In the genomic region with DNA sequence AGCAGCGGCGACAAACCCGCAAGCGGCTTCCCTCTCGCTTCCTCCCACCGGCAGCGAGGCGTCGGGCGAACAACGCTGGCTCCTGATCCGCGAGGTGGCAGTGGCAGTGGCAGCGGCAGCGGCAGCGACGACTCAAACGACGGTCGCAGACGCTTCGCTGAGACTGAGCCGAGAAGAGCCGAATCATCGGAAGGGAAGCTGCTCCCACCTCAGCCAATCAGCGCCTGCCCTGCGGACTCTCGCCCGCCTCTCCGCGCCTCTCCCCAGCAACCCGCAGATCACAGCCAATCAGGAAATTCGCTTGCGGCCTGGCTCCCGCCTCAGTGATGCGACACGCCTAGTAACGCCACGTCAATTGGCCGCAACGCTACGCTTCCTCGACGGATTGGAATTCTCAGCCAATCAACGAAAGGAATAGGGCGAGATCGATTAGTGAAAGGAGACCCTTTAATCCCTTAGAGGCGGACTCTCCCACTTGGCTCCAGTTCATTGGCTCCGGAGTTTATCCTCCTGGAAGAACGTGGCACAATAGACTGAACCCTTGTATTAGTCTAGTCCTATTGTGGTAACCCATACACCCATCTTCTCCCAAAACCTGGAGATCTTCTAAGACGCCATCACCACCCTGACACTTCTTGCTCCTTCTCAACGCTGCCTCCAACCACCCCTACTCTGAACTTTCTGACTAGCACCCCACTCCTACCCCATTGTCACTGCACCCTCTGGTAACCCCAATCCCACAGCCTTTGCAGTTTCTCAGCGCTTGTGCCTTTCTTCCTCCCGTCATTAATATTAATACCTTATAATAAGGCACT, we compare ENCODE assay signal across 1 cellular context.
TF ChIP-seq lines count a peak whose summit lies in the region.

Gene VCP, minus strand, starts transcription at position 165 of the 815 bp plus-strand sequence. CDS start 272 bp downstream, outside the sequence.

TF ChIP-seq in HepG2, 621 proteins besides CTCF, POLR2A, EP300 and RAD21 (continued from another document and continues in another):
- TF ChIP-seq THAP9 (CRISPR knock-in tag; IDR thresholded peaks at IDR 0.05; ENCODE audit: borderline replicate concordance), result no peak
- TF ChIP-seq, protein P1, sequence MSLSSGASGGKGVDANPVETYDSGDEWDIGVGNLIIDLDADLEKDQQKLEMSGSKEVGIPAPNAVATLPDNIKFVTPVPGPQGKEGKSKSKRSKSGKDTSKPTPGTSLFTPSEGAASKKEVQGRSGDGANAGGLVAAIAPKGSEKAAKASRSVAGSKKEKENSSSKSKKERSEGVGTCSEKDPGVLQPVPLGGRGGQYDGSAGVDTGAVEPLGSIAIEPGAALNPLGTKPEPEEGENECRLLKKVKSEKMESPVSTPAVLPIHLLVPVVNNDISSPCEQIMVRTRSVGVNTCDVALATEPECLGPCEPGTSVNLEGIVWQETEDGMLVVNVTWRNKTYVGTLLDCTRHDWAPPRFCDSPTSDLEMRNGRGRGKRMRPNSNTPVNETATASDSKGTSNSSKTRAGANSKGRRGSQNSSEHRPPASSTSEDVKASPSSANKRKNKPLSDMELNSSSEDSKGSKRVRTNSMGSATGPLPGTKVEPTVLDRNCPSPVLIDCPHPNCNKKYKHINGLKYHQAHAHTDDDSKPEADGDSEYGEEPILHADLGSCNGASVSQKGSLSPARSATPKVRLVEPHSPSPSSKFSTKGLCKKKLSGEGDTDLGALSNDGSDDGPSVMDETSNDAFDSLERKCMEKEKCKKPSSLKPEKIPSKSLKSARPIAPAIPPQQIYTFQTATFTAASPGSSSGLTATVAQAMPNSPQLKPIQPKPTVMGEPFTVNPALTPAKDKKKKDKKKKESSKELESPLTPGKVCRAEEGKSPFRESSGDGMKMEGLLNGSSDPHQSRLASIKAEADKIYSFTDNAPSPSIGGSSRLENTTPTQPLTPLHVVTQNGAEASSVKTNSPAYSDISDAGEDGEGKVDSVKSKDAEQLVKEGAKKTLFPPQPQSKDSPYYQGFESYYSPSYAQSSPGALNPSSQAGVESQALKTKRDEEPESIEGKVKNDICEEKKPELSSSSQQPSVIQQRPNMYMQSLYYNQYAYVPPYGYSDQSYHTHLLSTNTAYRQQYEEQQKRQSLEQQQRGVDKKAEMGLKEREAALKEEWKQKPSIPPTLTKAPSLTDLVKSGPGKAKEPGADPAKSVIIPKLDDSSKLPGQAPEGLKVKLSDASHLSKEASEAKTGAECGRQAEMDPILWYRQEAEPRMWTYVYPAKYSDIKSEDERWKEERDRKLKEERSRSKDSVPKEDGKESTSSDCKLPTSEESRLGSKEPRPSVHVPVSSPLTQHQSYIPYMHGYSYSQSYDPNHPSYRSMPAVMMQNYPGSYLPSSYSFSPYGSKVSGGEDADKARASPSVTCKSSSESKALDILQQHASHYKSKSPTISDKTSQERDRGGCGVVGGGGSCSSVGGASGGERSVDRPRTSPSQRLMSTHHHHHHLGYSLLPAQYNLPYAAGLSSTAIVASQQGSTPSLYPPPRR (CRISPR knock-in tag; IDR thresholded peaks at IDR 0.05; ENCODE audit: borderline replicate concordance), result no peak
- TF ChIP-seq SAFB2 (CRISPR knock-in tag; IDR thresholded peaks at IDR 0.05; ENCODE audit: borderline replicate concordance, low read depth), result no peak
- no peak for TF ChIP-seq ZNF746 (CRISPR knock-in tag; IDR thresholded peaks at IDR 0.05)
- no peak for TF ChIP-seq REPIN1 (CRISPR knock-in tag; IDR thresholded peaks at IDR 0.05; ENCODE audit: borderline replicate concordance, low read depth)
- TF ChIP-seq THAP11 (CRISPR knock-in tag; IDR thresholded peaks at IDR 0.05), result peak; percentile 76
- peak; percentile 96 for TF ChIP-seq CREB1 (IDR thresholded peaks at IDR 0.05)
- peak; percentile 96 for TF ChIP-seq CREB1 (CRISPR knock-in tag; IDR thresholded peaks at IDR 0.05)
- no peak; the same call in 1 of the 2 replicates for TF ChIP-seq ZC3H4 (CRISPR knock-in tag; IDR thresholded peaks at IDR 0.05; ENCODE audit: borderline replicate concordance)
- no peak for TF ChIP-seq SMYD3 (CRISPR knock-in tag; IDR thresholded peaks at IDR 0.05)
- no peak for TF ChIP-seq SOX6 (IDR thresholded peaks at IDR 0.05)
- TF ChIP-seq SOX6 (CRISPR knock-in tag; IDR thresholded peaks at IDR 0.05), result peak; percentile 46; the same call in 1 of the 2 replicates
- no peak for TF ChIP-seq ZNF512 (CRISPR knock-in tag; IDR thresholded peaks at IDR 0.05)
- no peak for TF ChIP-seq CENPX (CRISPR knock-in tag; IDR thresholded peaks at IDR 0.05)
- TF ChIP-seq ATAD3A (CRISPR knock-in tag; IDR thresholded peaks at IDR 0.05), result no peak
- TF ChIP-seq ZBTB34 (CRISPR knock-in tag; IDR thresholded peaks at IDR 0.05), result no peak; the same call in 1 of the 2 replicates
- no peak for TF ChIP-seq MAZ (IDR thresholded peaks at IDR 0.05; ENCODE audit: borderline replicate concordance, low read depth, low read length)
- no peak; the same call in 1 of the 2 replicates for TF ChIP-seq MAZ (CRISPR knock-in tag; IDR thresholded peaks at IDR 0.05; ENCODE audit: low read depth)
- TF ChIP-seq, protein P2, sequence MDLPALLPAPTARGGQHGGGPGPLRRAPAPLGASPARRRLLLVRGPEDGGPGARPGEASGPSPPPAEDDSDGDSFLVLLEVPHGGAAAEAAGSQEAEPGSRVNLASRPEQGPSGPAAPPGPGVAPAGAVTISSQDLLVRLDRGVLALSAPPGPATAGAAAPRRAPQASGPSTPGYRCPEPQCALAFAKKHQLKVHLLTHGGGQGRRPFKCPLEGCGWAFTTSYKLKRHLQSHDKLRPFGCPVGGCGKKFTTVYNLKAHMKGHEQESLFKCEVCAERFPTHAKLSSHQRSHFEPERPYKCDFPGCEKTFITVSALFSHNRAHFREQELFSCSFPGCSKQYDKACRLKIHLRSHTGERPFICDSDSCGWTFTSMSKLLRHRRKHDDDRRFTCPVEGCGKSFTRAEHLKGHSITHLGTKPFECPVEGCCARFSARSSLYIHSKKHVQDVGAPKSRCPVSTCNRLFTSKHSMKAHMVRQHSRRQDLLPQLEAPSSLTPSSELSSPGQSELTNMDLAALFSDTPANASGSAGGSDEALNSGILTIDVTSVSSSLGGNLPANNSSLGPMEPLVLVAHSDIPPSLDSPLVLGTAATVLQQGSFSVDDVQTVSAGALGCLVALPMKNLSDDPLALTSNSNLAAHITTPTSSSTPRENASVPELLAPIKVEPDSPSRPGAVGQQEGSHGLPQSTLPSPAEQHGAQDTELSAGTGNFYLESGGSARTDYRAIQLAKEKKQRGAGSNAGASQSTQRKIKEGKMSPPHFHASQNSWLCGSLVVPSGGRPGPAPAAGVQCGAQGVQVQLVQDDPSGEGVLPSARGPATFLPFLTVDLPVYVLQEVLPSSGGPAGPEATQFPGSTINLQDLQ (CRISPR knock-in tag; IDR thresholded peaks at IDR 0.05), result no peak
- TF ChIP-seq, protein P3, sequence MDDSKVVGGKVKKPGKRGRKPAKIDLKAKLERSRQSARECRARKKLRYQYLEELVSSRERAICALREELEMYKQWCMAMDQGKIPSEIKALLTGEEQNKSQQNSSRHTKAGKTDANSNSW (CRISPR knock-in tag; IDR thresholded peaks at IDR 0.05; ENCODE audit: borderline replicate concordance), result no peak
- TF ChIP-seq JUND (CRISPR knock-in tag; IDR thresholded peaks at IDR 0.05), result no peak
- no peak for TF ChIP-seq SNRNP70 (IDR thresholded peaks at IDR 0.05; ENCODE audit: low read depth, low read length)
- no peak for TF ChIP-seq IKZF1 (IDR thresholded peaks at IDR 0.05)
- TF ChIP-seq, protein P4, sequence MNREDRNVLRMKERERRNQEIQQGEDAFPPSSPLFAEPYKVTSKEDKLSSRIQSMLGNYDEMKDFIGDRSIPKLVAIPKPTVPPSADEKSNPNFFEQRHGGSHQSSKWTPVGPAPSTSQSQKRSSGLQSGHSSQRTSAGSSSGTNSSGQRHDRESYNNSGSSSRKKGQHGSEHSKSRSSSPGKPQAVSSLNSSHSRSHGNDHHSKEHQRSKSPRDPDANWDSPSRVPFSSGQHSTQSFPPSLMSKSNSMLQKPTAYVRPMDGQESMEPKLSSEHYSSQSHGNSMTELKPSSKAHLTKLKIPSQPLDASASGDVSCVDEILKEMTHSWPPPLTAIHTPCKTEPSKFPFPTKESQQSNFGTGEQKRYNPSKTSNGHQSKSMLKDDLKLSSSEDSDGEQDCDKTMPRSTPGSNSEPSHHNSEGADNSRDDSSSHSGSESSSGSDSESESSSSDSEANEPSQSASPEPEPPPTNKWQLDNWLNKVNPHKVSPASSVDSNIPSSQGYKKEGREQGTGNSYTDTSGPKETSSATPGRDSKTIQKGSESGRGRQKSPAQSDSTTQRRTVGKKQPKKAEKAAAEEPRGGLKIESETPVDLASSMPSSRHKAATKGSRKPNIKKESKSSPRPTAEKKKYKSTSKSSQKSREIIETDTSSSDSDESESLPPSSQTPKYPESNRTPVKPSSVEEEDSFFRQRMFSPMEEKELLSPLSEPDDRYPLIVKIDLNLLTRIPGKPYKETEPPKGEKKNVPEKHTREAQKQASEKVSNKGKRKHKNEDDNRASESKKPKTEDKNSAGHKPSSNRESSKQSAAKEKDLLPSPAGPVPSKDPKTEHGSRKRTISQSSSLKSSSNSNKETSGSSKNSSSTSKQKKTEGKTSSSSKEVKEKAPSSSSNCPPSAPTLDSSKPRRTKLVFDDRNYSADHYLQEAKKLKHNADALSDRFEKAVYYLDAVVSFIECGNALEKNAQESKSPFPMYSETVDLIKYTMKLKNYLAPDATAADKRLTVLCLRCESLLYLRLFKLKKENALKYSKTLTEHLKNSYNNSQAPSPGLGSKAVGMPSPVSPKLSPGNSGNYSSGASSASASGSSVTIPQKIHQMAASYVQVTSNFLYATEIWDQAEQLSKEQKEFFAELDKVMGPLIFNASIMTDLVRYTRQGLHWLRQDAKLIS (CRISPR knock-in tag; IDR thresholded peaks at IDR 0.05), result no peak
- TF ChIP-seq PREB (CRISPR knock-in tag; IDR thresholded peaks at IDR 0.05), result no peak
- TF ChIP-seq ZNF776 (CRISPR knock-in tag; IDR thresholded peaks at IDR 0.05), result no peak
- no peak for TF ChIP-seq SOX13 (IDR thresholded peaks at IDR 0.05)
- no peak for TF ChIP-seq SOX13 (CRISPR knock-in tag; conservative IDR thresholded peaks at IDR 0.05 in 1 of 2, IDR thresholded peaks at IDR 0.05 in 1 of 2)
- no peak for TF ChIP-seq ZNF431 (CRISPR knock-in tag; IDR thresholded peaks at IDR 0.05; ENCODE audit: borderline replicate concordance, low read depth)
- no peak for TF ChIP-seq MAFF (IDR thresholded peaks at IDR 0.05; ENCODE audit: low read depth, low read length)
- TF ChIP-seq ZNF138 (CRISPR knock-in tag; IDR thresholded peaks at IDR 0.05; ENCODE audit: low read depth), result peak; percentile 52; the same call in 1 of the 2 replicates
- no peak for TF ChIP-seq ZNF224 (CRISPR knock-in tag; IDR thresholded peaks at IDR 0.05)
- TF ChIP-seq ZNF614 (CRISPR knock-in tag; IDR thresholded peaks at IDR 0.05; ENCODE audit: borderline replicate concordance), result no peak; the same call in 1 of the 2 replicates
- TF ChIP-seq ZNF557 (CRISPR knock-in tag; IDR thresholded peaks at IDR 0.05), result no peak
- TF ChIP-seq FOXP1 (IDR thresholded peaks at IDR 0.05), result no peak
- TF ChIP-seq FOXP1 (CRISPR knock-in tag; IDR thresholded peaks at IDR 0.05), result no peak
- no peak for TF ChIP-seq NFE2L1 (CRISPR knock-in tag; IDR thresholded peaks at IDR 0.05; ENCODE audit: borderline replicate concordance)
- TF ChIP-seq MIXL1 (CRISPR knock-in tag; IDR thresholded peaks at IDR 0.05), result no peak; the same call in 1 of the 2 replicates
- no peak for TF ChIP-seq TARDBP (CRISPR knock-in tag; IDR thresholded peaks at IDR 0.05)
- TF ChIP-seq NRL (CRISPR knock-in tag; IDR thresholded peaks at IDR 0.05; ENCODE audit: borderline replicate concordance), result no peak; the same call in 1 of the 2 replicates
